In genomic region chr1:214567481-214567980, GRCh38 we compare ENCODE assay signal across 21 cellular contexts.
"Had no signal": no experiment of that assay in that cellular context is flagged by ENCODE, and none has a peak within 500 bp of the region (broad histone marks: within the 10 kb centered on the region; RNA-seq: fewer than 3 reads in every experiment).

No MANE protein-coding gene starts in this region.

- H3K4me1 ChIP-seq: esophagus muscularis mucosa, gastroesophageal sphincter, right atrium auricular region, tibial nerve had no signal

- FAIRE-seq: urothelium cell line had no signal

- H3K4me3 ChIP-seq: esophagus muscularis mucosa, gastroesophageal sphincter, heart left ventricle, left ventricle myocardium inferior, right atrium auricular region, skin epidermis, tibial nerve had no signal

- H3K36me3 ChIP-seq: esophagus muscularis mucosa, gastroesophageal sphincter, heart left ventricle, left ventricle myocardium inferior, right atrium auricular region, tibial nerve had no signal

- H3K27me3 ChIP-seq: esophagus muscularis mucosa, gastroesophageal sphincter, heart left ventricle, right atrium auricular region, tibial nerve had no signal

- ATAC-seq: activated CD8-positive, alpha-beta memory T cell treated with anti-CD3 and anti-CD28 coated beads, Interleukin-2, amount 10 ng/mL, durations not matched to agents 7 days and 5 days; gastroesophageal sphincter; WTC11 had no signal

- H3K27ac ChIP-seq: esophagus muscularis mucosa, gastroesophageal sphincter, heart left ventricle, right atrium auricular region, skin epidermis, tibial nerve had no signal

- DNase-seq: activated CD4-positive, alpha-beta memory T cell treated with anti-CD3 and anti-CD28 coated beads, Interleukin-2, amount 10 ng/mL, durations not matched to agents 7 days and 5 days; activated CD4-positive, alpha-beta T cell treated with anti-CD3 and anti-CD28 coated beads for 4 hours; activated CD8-positive, alpha-beta memory T cell treated with anti-CD3 and anti-CD28 coated beads, Interleukin-2, amount 10 ng/mL, durations not matched to agents 7 days and 5 days; activated naive CD4-positive, alpha-beta T cell treated with anti-CD3 and anti-CD28 coated beads, Interleukin-2, amount 10 ng/mL, durations not matched to agents 7 days and 5 days; activated naive CD8-positive, alpha-beta T cell treated with anti-CD3 and anti-CD28 coated beads, Interleukin-2, amount 50 U/mL, for 24 hours; activated T-cell treated with anti-CD3 and anti-CD28 coated beads, Interleukin-2, amount 50 U/mL, for 1 hour; anterior cingulate cortex; cerebellar nuclear complex; effector CD4-positive, alpha-beta T cell; left ventricle myocardium inferior; occipital lobe; stimulated activated CD4-positive, alpha-beta T cell treated with anti-CD3 and anti-CD28 coated beads, Interleukin-15, amount 100 ng/mL, for 24 hours; stimulated activated CD4-positive, alpha-beta T cell treated with anti-CD3 and anti-CD28 coated beads, Interleukin-2, amount 100 ng/mL, for 48 hours had no signal

- H3K9me3 ChIP-seq: esophagus muscularis mucosa, gastroesophageal sphincter, heart left ventricle, left ventricle myocardium inferior, right atrium auricular region, tibial nerve had no signal
